Comparison of ENCODE assay signal across 12 cellular contexts in genomic region chr17:53516643-53517042, GRCh38.
DNase-seq lines count a peak whose midpoint lies in the region; ATAC-seq and TF ChIP-seq lines count a peak whose summit lies in the region.
"Had no signal": no experiment of that assay in that cellular context is flagged by ENCODE, and none has a peak within 500 bp of the region (broad histone marks: within the 10 kb centered on the region; RNA-seq: fewer than 3 reads in every experiment).

No MANE protein-coding gene starts in this region.

- no peaks in the 10 kb centered on the region for H3K9me2 ChIP-seq in MM.1S (replicated peaks; ENCODE audit: insufficient read depth, low read length)

- no peak overlapping the region for H2AFZ ChIP-seq in MM.1S (ENCODE audit: low read length)

- H4K20me1 ChIP-seq in MM.1S (ENCODE audit: insufficient read depth, low read length), result no peaks in the 10 kb centered on the region

- DNase-seq in DMS53 (lab: John Stamatoyannopoulos, UW), result peak; percentile 50
- peak; percentile 2 for DNase-seq in M059J (ENCODE audit: low read depth)
- peak; percentile 0 to 12 for DNase-seq in cardiac fibroblast (ENCODE audit: low read depth in 2 of 2)
- peak; percentile 58 for DNase-seq in myocyte (ENCODE audit: low read depth)
- no peak for DNase-seq in MM.1S
- no peak for DNase-seq in effector memory CD4-positive, alpha-beta T cell
- DNase-seq in cortex of kidney (lab: John Stamatoyannopoulos, UW), result no peak
- no peak for DNase-seq in psoas muscle
- DNase-seq: NCI-H2081 treated with DMSO at 0.1 percent for 48 hours, right cardiac atrium had no signal

- no peak overlapping the region for H3K27ac ChIP-seq in MM.1S (ENCODE audit: low read length)
- no peak overlapping the region for H3K27ac ChIP-seq in effector memory CD4-positive, alpha-beta T cell (ENCODE audit: insufficient read depth, low read length, poor library complexity, severe bottlenecking)
- H3K27ac ChIP-seq in psoas muscle, result no peak overlapping the region
- H3K27ac ChIP-seq: tibial nerve had no signal

- no peaks in the 10 kb centered on the region for H3F3A ChIP-seq in MM.1S (ENCODE audit: insufficient read depth, low read length)

- TF ChIP-seq CTCF in cardiac fibroblast (IDR thresholded peaks at IDR 0.05; ENCODE audit: low read depth, low read length) (no peak), MM.1S (IDR thresholded peaks at IDR 0.05; ENCODE audit: low read length) (no peak), psoas muscle (IDR thresholded peaks at IDR 0.05) (no peak)

- H3K9ac ChIP-seq in MM.1S (ENCODE audit: low read length), result no peak overlapping the region

- H3K27me3 ChIP-seq in MM.1S (replicated peaks; ENCODE audit: insufficient read depth, low read length) (no peaks in the 10 kb centered on the region), psoas muscle (ENCODE audit: insufficient read depth in 3 of 3, low read length in 2 of 3) (no peaks in the 10 kb centered on the region)
- no peaks in the 10 kb centered on the region for H3K27me3 ChIP-seq in effector memory CD4-positive, alpha-beta T cell (replicated peaks; ENCODE audit: control insufficient read depth, insufficient read depth, low read length, poor library complexity, severe bottlenecking)
- H3K27me3 ChIP-seq: tibial nerve had no signal

- H3K4me1 ChIP-seq in MM.1S (ENCODE audit: low read length), result no peaks in the 10 kb centered on the region
- no peaks in the 10 kb centered on the region for H3K4me1 ChIP-seq in effector memory CD4-positive, alpha-beta T cell (ENCODE audit: control insufficient read depth, insufficient read depth, low read length, poor library complexity, severe bottlenecking)
- no peaks in the 10 kb centered on the region for H3K4me1 ChIP-seq in psoas muscle
- H3K4me1 ChIP-seq: tibial nerve had no signal

- intact Hi-C loops in psoas muscle (cut with DNase I), result no loop called here

- no peaks in the 10 kb centered on the region for H3K9me3 ChIP-seq in MM.1S (replicated peaks; ENCODE audit: insufficient read depth, low read length)
- no peaks in the 10 kb centered on the region for H3K9me3 ChIP-seq in effector memory CD4-positive, alpha-beta T cell (ENCODE audit: control insufficient read depth, low read length)
- H3K9me3 ChIP-seq in psoas muscle, result no peaks in the 10 kb centered on the region

- WGBS in psoas muscle, 3 donors, result 17 to 21% (median 19%) methylated on average over 3 of the region's 3 CpGs

- H3K79me2 ChIP-seq in MM.1S (ENCODE audit: low read length), result no peaks in the 10 kb centered on the region

- no peak overlapping the region for H3K4me2 ChIP-seq in MM.1S (ENCODE audit: low read depth, low read length)

- H3K36me3 ChIP-seq in MM.1S (replicated peaks; ENCODE audit: insufficient read depth, low read length) (no peaks in the 10 kb centered on the region), psoas muscle (ENCODE audit: insufficient read depth in 1 of 2, low read depth in 1 of 2) (no peaks in the 10 kb centered on the region)
- H3K36me3 ChIP-seq in effector memory CD4-positive, alpha-beta T cell (ENCODE audit: control insufficient read depth, insufficient read depth, low read length), result no peaks in the 10 kb centered on the region
- H3K36me3 ChIP-seq: tibial nerve had no signal

- no peak for ATAC-seq in psoas muscle
- ATAC-seq: activated CD4-positive, CD25-positive, alpha-beta regulatory T cell treated with anti-CD3 and anti-CD28 coated beads, Interleukin-2, amount 50 U/mL, for 24 hours; right cardiac atrium had no signal

- no peak overlapping the region for H3K4me3 ChIP-seq in cardiac fibroblast (replicated peaks in 1 of 2; ENCODE audit: low read depth in 2 of 2, low read length in 2 of 2)
- no peak overlapping the region for H3K4me3 ChIP-seq in MM.1S (ENCODE audit: low read length)
- H3K4me3 ChIP-seq in effector memory CD4-positive, alpha-beta T cell (ENCODE audit: insufficient read depth, low read depth, low read length, poor library complexity, severe bottlenecking), result no peak overlapping the region
- no peak overlapping the region for H3K4me3 ChIP-seq in psoas muscle
- H3K4me3 ChIP-seq: tibial nerve had no signal

Comparison
In these comparisons a context has a peak if more than half of its experiments do, and no peak if none do; other contexts are left out.
1. DNase-seq: peak in DMS53 (single experiment), M059J (single experiment), cardiac fibroblast (2 of 2) and myocyte (single experiment); none in MM.1S (single experiment), effector memory CD4-positive, alpha-beta T cell (0 of 3), cortex of kidney (single experiment) and psoas muscle (0 of 2).